Comparison of ENCODE assay signal across 19 cellular contexts in genomic region chr5:67621040-67621397, GRCh38.
DNase-seq lines count a peak whose midpoint lies in the region; ATAC-seq, FAIRE-seq and TF ChIP-seq lines count a peak whose summit lies in the region.
"Had no signal": no experiment of that assay in that cellular context is flagged by ENCODE, and none has a peak within 500 bp of the region (broad histone marks: within the 10 kb centered on the region; RNA-seq: fewer than 3 reads in every experiment).

No MANE protein-coding gene starts in this region.

- H3K36me3 ChIP-seq in MM.1S (replicated peaks; ENCODE audit: insufficient read depth, low read length) (no peaks in the 10 kb centered on the region), keratinocyte (ENCODE audit: control insufficient read depth in 2 of 2, extremely low read depth in 1 of 2, insufficient read depth in 2 of 2, low read length in 2 of 2) (no peaks in the 10 kb centered on the region)
- H3K36me3 ChIP-seq: BLaER1, SJSA1 had no signal

- H3K4me2 ChIP-seq in MM.1S (ENCODE audit: low read depth, low read length) (peak overlapping the region; percentile 45), keratinocyte (ENCODE audit: control insufficient read depth, extremely low read depth, insufficient read depth, low read depth, low read length) (peak overlapping the region; percentile 29)
- H3K4me2 ChIP-seq: BLaER1, PC-9 had no signal

- H3K9me2 ChIP-seq in MM.1S (replicated peaks; ENCODE audit: insufficient read depth, low read length) = no peaks in the 10 kb centered on the region

- H3K9ac ChIP-seq in MM.1S (ENCODE audit: low read length) = no peak overlapping the region
- H3K9ac ChIP-seq in keratinocyte (ENCODE audit: control insufficient read depth, extremely low read depth, insufficient read depth, low read length) = no peak overlapping the region
- H3K9ac ChIP-seq: BLaER1 had no signal

- ATAC-seq in GM18868 (IDR thresholded peaks at IDR 0.05; ENCODE audit: unreplicated experiment) (peak; percentile 82), T-cell (replicated peaks in 1 of 4) (no peak), GM18520 (IDR thresholded peaks at IDR 0.05; ENCODE audit: unreplicated experiment) (no peak)
- ATAC-seq in stimulated activated memory B cell treated with anti-CD40 and anti-IgM and Interleukin-4, amounts not matched to agents 10 μg/mL and 1 μg/mL and 100 μg/mL, for 72 hours = peak; percentile 71

- dilution Hi-C loops in keratinocyte (cut with MboI; ENCODE audit: extremely low pct_ligation_motif_present, low sequenced_read_pairs) = no loop called here

- CTCF ChIA-PET in T-cell (lab: Charles Lee) = interaction anchor here in 1 of 2 donors (0.6 kb wide), 1 partner anchor 114 kb away, joined by 3 read pairs; no protein-coding TSS in a partner anchor

- H3K27me3 Mint-ChIP-seq in stimulated activated memory B cell treated with anti-CD40 and anti-IgM and Interleukin-4, amounts not matched to agents 10 μg/mL and 1 μg/mL and 100 μg/mL, for 72 hours = no peaks in the 10 kb centered on the region
- peaks cover 1 to 3% of the 10 kb centered on the region in 2 donors for H3K27me3 Mint-ChIP-seq in T-cell

- H3K4me1 Mint-ChIP-seq in stimulated activated memory B cell treated with anti-CD40 and anti-IgM and Interleukin-4, amounts not matched to agents 10 μg/mL and 1 μg/mL and 100 μg/mL, for 72 hours = peaks cover 6% of the 10 kb centered on the region
- peaks cover 0 to 16% (median 0%) of the 10 kb centered on the region in 3 donors for H3K4me1 Mint-ChIP-seq in T-cell

- H3K9me3 ChIP-seq in MM.1S (replicated peaks; ENCODE audit: insufficient read depth, low read length) (no peaks in the 10 kb centered on the region), keratinocyte (ENCODE audit: control insufficient read depth, low read depth, low read length) (no peaks in the 10 kb centered on the region)
- H3K9me3 ChIP-seq: BLaER1 had no signal

- peak overlapping the region; percentile 56; the same call in 1 of the 2 replicates for H3K27ac ChIP-seq in MM.1S (ENCODE audit: low read length)
- H3K27ac ChIP-seq in keratinocyte (ENCODE audit: control insufficient read depth, insufficient read depth, low read length) = no peak overlapping the region
- H3K27ac ChIP-seq: BLaER1, PC-9, SJSA1 had no signal

- H3K4me3 Mint-ChIP-seq in stimulated activated memory B cell treated with anti-CD40 and anti-IgM and Interleukin-4, amounts not matched to agents 10 μg/mL and 1 μg/mL and 100 μg/mL, for 72 hours = no peak overlapping the region
- no peak overlapping the region for H3K4me3 Mint-ChIP-seq in T-cell
- H3K4me3 Mint-ChIP-seq: CD4-positive, CD25-positive, alpha-beta regulatory T cell had no signal

- FAIRE-seq in keratinocyte (lab: Jason Lieb, UNC) = no peak
- FAIRE-seq: A204.1, H54 had no signal

- POLR2A ChIA-PET in T-cell (lab: Charles Lee) = no interaction called here

- H3K4me3 ChIP-seq in MM.1S (ENCODE audit: low read length) (peak overlapping the region; percentile 13), keratinocyte (ENCODE audit: control insufficient read depth in 2 of 3, extremely low read depth in 1 of 3, insufficient read depth in 2 of 3, low read depth in 1 of 3, low read length in 3 of 3) (no peak overlapping the region)
- H3K4me3 ChIP-seq: BLaER1, PC-9, SJSA1 had no signal

- H3K4me1 ChIP-seq in MM.1S (ENCODE audit: low read length) (peaks cover 19% of the 10 kb centered on the region), keratinocyte (ENCODE audit: control insufficient read depth, extremely low read depth, insufficient read depth, low read length) (peaks cover 11% of the 10 kb centered on the region)
- H3K4me1 ChIP-seq: BLaER1, SJSA1 had no signal

- H3F3A ChIP-seq in MM.1S (ENCODE audit: insufficient read depth, low read length) = peaks cover 15% of the 10 kb centered on the region; the same call in 1 of the 2 replicates

- peak; percentile 59 for DNase-seq in MM.1S
- DNase-seq in keratinocyte (ENCODE audit: low read depth, low spot score) = no peak
- no peak for DNase-seq in activated CD8-positive, alpha-beta memory T cell treated with anti-CD3 and anti-CD28 coated beads, Interleukin-2, amount 50 U/mL, for 4 hours
- DNase-seq in T-cell = no peak
- no peak for DNase-seq in NCI-H1105 (lab: John Stamatoyannopoulos, UW)
- DNase-seq: CD4-positive, CD25-positive, alpha-beta regulatory T cell; Kasumi-1; NCI-H2029 treated with DMSO at 0.1 percent for 48 hours; NCI-H2227 treated with DMSO at 0.1 percent for 48 hours; PC-9; Right ventricle myocardium superior; T-helper 1 cell had no signal

- no peak overlapping the region for H2AFZ ChIP-seq in MM.1S (ENCODE audit: low read length)
- no peak overlapping the region for H2AFZ ChIP-seq in keratinocyte (ENCODE audit: control insufficient read depth, low read length)
- H2AFZ ChIP-seq: PC-9 had no signal

- H3K9me1 ChIP-seq in keratinocyte (ENCODE audit: control insufficient read depth, extremely low read depth, insufficient read depth, low read length) = no peaks in the 10 kb centered on the region

- H3K36me3 Mint-ChIP-seq in stimulated activated memory B cell treated with anti-CD40 and anti-IgM and Interleukin-4, amounts not matched to agents 10 μg/mL and 1 μg/mL and 100 μg/mL, for 72 hours = no peaks in the 10 kb centered on the region
- H3K36me3 Mint-ChIP-seq in T-cell = no peaks in the 10 kb centered on the region
- H3K36me3 Mint-ChIP-seq: CD4-positive, CD25-positive, alpha-beta regulatory T cell had no signal

- H3K27me3 ChIP-seq in MM.1S (replicated peaks; ENCODE audit: insufficient read depth, low read length) (no peaks in the 10 kb centered on the region), keratinocyte (ENCODE audit: control insufficient read depth, extremely low read depth, insufficient read depth, low read length) (no peaks in the 10 kb centered on the region)
- H3K27me3 ChIP-seq: BLaER1, SJSA1 had no signal

- no peak overlapping the region for H3K27ac Mint-ChIP-seq in stimulated activated memory B cell treated with anti-CD40 and anti-IgM and Interleukin-4, amounts not matched to agents 10 μg/mL and 1 μg/mL and 100 μg/mL, for 72 hours
- H3K27ac Mint-ChIP-seq in T-cell = no peak overlapping the region
- H3K27ac Mint-ChIP-seq: CD4-positive, CD25-positive, alpha-beta regulatory T cell had no signal

- H3K9me3 Mint-ChIP-seq in stimulated activated memory B cell treated with anti-CD40 and anti-IgM and Interleukin-4, amounts not matched to agents 10 μg/mL and 1 μg/mL and 100 μg/mL, for 72 hours = no peaks in the 10 kb centered on the region
- H3K9me3 Mint-ChIP-seq in T-cell = no peaks in the 10 kb centered on the region

- TF ChIP-seq CTCF in MM.1S (IDR thresholded peaks at IDR 0.05; ENCODE audit: low read length) = no peak
- TF ChIP-seq CTCF in keratinocyte (optimal IDR thresholded peaks at IDR 0.05 in 1 of 3, IDR thresholded peaks at IDR 0.05 in 1 of 3, conservative IDR thresholded peaks at IDR 0.05 in 1 of 3; ENCODE audit: extremely low read depth in 1 of 3, insufficient read depth in 2 of 3, low read length in 3 of 3) = no peak

- no peaks in the 10 kb centered on the region for H3K79me2 ChIP-seq in MM.1S (ENCODE audit: low read length)
- no peaks in the 10 kb centered on the region for H3K79me2 ChIP-seq in keratinocyte (ENCODE audit: control insufficient read depth, insufficient read depth, low read length)

- H4K20me1 ChIP-seq in MM.1S (ENCODE audit: insufficient read depth, low read length) (no peaks in the 10 kb centered on the region), keratinocyte (ENCODE audit: control insufficient read depth, extremely low read depth, insufficient read depth, low read length) (no peaks in the 10 kb centered on the region)
- H4K20me1 ChIP-seq: BLaER1 had no signal

Comparison
In these comparisons a context has a peak if more than half of its experiments do, and no peak if none do; other contexts are left out.
1. ATAC-seq: peak in GM18868 (single experiment) and stimulated activated memory B cell treated with anti-CD40 and anti-IgM and Interleukin-4, amounts not matched to agents 10 μg/mL and 1 μg/mL and 100 μg/mL, for 72 hours (single experiment); none in T-cell (0 of 4) and GM18520 (single experiment).